In genomic region chr20:59023616-59024015, GRCh38 we compare ENCODE assay signal across 15 cellular contexts. TPM values are rescaled to one million over a fixed set of nuclear protein-coding genes. Genes with fewer than 3 reads are reported as not detected.
"Had no signal": no experiment of that assay in that cellular context is flagged by ENCODE, and none has a peak within 500 bp of the region (broad histone marks: within the 10 kb centered on the region; RNA-seq: fewer than 3 reads in every experiment).

No MANE protein-coding gene starts in this region.

- H3K4me3 ChIP-seq: upper lobe of left lung had no signal

- H3K27me3 ChIP-seq: upper lobe of left lung had no signal

- DNase-seq: activated naive CD4-positive, alpha-beta T cell treated with Interleukin-2 at 50 U/mL for 16 hours; activated naive CD8-positive, alpha-beta T cell treated with anti-CD3 and anti-CD28 coated beads for 36 hours; central memory CD4-positive, alpha-beta T cell; effector memory CD4-positive, alpha-beta T cell; foreskin melanocyte; kidney; naive thymus-derived CD4-positive, alpha-beta T cell; occipital lobe; stimulated activated CD4-positive, alpha-beta T cell treated with anti-CD3 and anti-CD28 coated beads, Interleukin-4, amount 100 ng/mL, for 4 hours; T1000 had no signal

- H3K9me3 ChIP-seq: upper lobe of left lung had no signal

- H3K27ac ChIP-seq: upper lobe of left lung had no signal

- ATAC-seq: naive thymus-derived CD4-positive, alpha-beta T cell; WTC11 had no signal

RNA-seq across cellular contexts. Expression of gene TUBB1, which starts 4.4 kb away (rescaled TPM):
- total RNA-seq: activated naive CD8-positive, alpha-beta T cell treated with anti-CD3 and anti-CD28 coated beads for 36 hours; astrocyte; kidney; lung microvascular endothelial cell; neural crest cell; WTC11 had no signal
